ENCODE assay signal across 8 cellular contexts in genomic region chr1:43994794-43995790, GRCh38. TPM values are rescaled to one million over a fixed set of nuclear protein-coding genes. Genes with fewer than 3 reads are reported as not detected.
DNase-seq lines count a peak whose midpoint lies in the region; ATAC-seq and TF ChIP-seq lines count a peak whose summit lies in the region.

No MANE protein-coding gene starts in this region.

- H3K27ac Mint-ChIP-seq in Calu3 (ENCODE audit: unreplicated experiment) (no peak overlapping the region), H9 (peak overlapping the region in 1 of 3 experiments; percentile 55; a peak in 1 of 7 replicates)

- H3T11ph ChIP-seq in H9 (ENCODE audit: low read length): no peak overlapping the region

- no peak overlapping the region for H3K9ac ChIP-seq in H9 (ENCODE audit: extremely low read depth, insufficient read length, low read length)

- no peak overlapping the region for H4K5ac ChIP-seq in H9 (ENCODE audit: insufficient read length, low read depth, low read length)

- intact Hi-C loops in Calu3 (cut with micrococcal nuclease; ENCODE audit: unreplicated experiment): no loop called here

- no peak overlapping the region for H3K56ac ChIP-seq in H9 (ENCODE audit: insufficient read length, low read depth, low read length)

- H3K79me1 ChIP-seq in H9 (ENCODE audit: insufficient read depth, low read depth, low read length, poor library complexity, severe bottlenecking): no peaks in the 10 kb centered on the region

- H3K27me3 Mint-ChIP-seq in Calu3 (ENCODE audit: unreplicated experiment): no peaks in the 10 kb centered on the region
- H3K27me3 Mint-ChIP-seq in H9 (ENCODE audit: low read depth): peaks cover 6% of the 10 kb centered on the region

- H3K27ac ChIP-seq in H9 (ENCODE audit: insufficient read length, low read depth, low read length) (no peak overlapping the region), RWPE2 (ENCODE audit: poor library complexity, severe bottlenecking) (no peak overlapping the region)

- H3K4me1 Mint-ChIP-seq in Calu3 (ENCODE audit: low read depth, unreplicated experiment) (peaks cover 31% of the 10 kb centered on the region), H9 (peaks cover 16 to 28% of the 10 kb centered on the region in 2 experiments)

- no peaks in the 10 kb centered on the region for H3K9me3 Mint-ChIP-seq in Calu3 (ENCODE audit: low read depth, unreplicated experiment)
- H3K9me3 Mint-ChIP-seq in H9: no peaks in the 10 kb centered on the region

- DNase-seq in Calu3 (peak; percentile 46), H9 (peak; percentile 82), RWPE2 (ENCODE audit: low spot score) (no peak), hepatic stellate cell (ENCODE audit: low spot score) (peak; percentile 52)

- TF ChIP-seq CTCF in Calu3 (IDR thresholded peaks at IDR 0.05; ENCODE audit: unreplicated experiment) (no peak), H9 (conservative IDR thresholded peaks at IDR 0.05) (peak; percentile 74), RWPE2 (IDR thresholded peaks at IDR 0.05; ENCODE audit: poor library complexity, severe bottlenecking) (peak; percentile 38)

- H2AK5ac ChIP-seq in H9 (ENCODE audit: insufficient read length, low read length): no peak overlapping the region

- no TSS peak for BruUV-seq in Calu3 (replicated peaks; lab: Mats Ljungman, UMichigan)

- no peak overlapping the region for H3K4me2 ChIP-seq in H9 (ENCODE audit: insufficient read depth, insufficient read length, low read length)

- no peaks in the 10 kb centered on the region for H3K79me2 ChIP-seq in H9 (ENCODE audit: insufficient read depth, low read length)

- H2BK120ac ChIP-seq in H9 (ENCODE audit: low read depth, low read length, poor library complexity, severe bottlenecking): no peak overlapping the region

- H2AFZ ChIP-seq in H9 (ENCODE audit: low read length): no peak overlapping the region

- no peak overlapping the region; the same call in 1 of the 2 replicates for H3K14ac ChIP-seq in H9 (ENCODE audit: insufficient read depth, low read length)

- no peak overlapping the region for H2BK12ac ChIP-seq in H9 (ENCODE audit: insufficient read length, low read depth, low read length)

- peaks cover 87% of the 10 kb centered on the region for H3K36me3 Mint-ChIP-seq in Calu3 (ENCODE audit: insufficient read depth, unreplicated experiment)
- H3K36me3 Mint-ChIP-seq in H9 (ENCODE audit: insufficient read depth in 1 of 3, low read depth in 3 of 3): peaks cover 5 to 17% (median 9%) of the 10 kb centered on the region in 3 experiments; a peak in 5 of 7 replicates

- H4K91ac ChIP-seq in H9 (ENCODE audit: insufficient read length, low read depth, low read length): no peak overlapping the region

- H2BK20ac ChIP-seq in H9 (ENCODE audit: low read depth, low read length, poor library complexity, severe bottlenecking): no peak overlapping the region

- H3K4ac ChIP-seq in H9 (ENCODE audit: low read depth, low read length): no peak overlapping the region

- H3K36me3 ChIP-seq in RWPE2 (ENCODE audit: low read depth): no peaks in the 10 kb centered on the region

- H3K4me1 ChIP-seq in H9 (ENCODE audit: insufficient read depth, low read length) (no peaks in the 10 kb centered on the region), RWPE2 (ENCODE audit: insufficient read depth, poor library complexity, severe bottlenecking) (no peaks in the 10 kb centered on the region)

- H2BK15ac ChIP-seq in H9 (ENCODE audit: low read depth, low read length): no peak overlapping the region

- CTCF ChIA-PET in Calu3 (lab: Charles Lee): interaction anchor here (0.5 to 0.6 kb wide), 2 partner anchors 547 to 564 kb away, joined by 3 read pairs; no protein-coding TSS in a partner anchor

- no peak overlapping the region for H3K23ac ChIP-seq in H9 (ENCODE audit: insufficient read length, low read depth, low read length)

- H3K4me3 ChIP-seq in RWPE2 (ENCODE audit: severe bottlenecking): no peak overlapping the region

- H3K23me2 ChIP-seq in H9 (ENCODE audit: insufficient read length, low read depth, low read length, poor library complexity, severe bottlenecking): peaks cover 10% of the 10 kb centered on the region

- no peaks in the 10 kb centered on the region for H4K20me1 ChIP-seq in H9 (ENCODE audit: control insufficient read depth, insufficient read depth, insufficient read length)

- peak; percentile 8; the same call in 1 of the 3 replicates for ATAC-seq in RWPE2 (ENCODE audit: low read depth)
- ATAC-seq in GM21360 (IDR thresholded peaks at IDR 0.05; ENCODE audit: unreplicated experiment): no peak
- no peak for ATAC-seq in GM19328 (IDR thresholded peaks at IDR 0.05; ENCODE audit: unreplicated experiment)
- ATAC-seq in GM19023 (IDR thresholded peaks at IDR 0.05; ENCODE audit: unreplicated experiment): no peak
- ATAC-seq in HG03045 (IDR thresholded peaks at IDR 0.05; ENCODE audit: unreplicated experiment): no peak

- WGBS in H9 (ENCODE audit: extremely low coverage, insufficient read length, low lambda C conversion rate): no CpG with 5 or more reads among the region's 15 CpGs

- no peak overlapping the region for H4K8ac ChIP-seq in H9 (replicated peaks; ENCODE audit: insufficient read length, low read depth, low read length)

- H3K18ac ChIP-seq in H9 (ENCODE audit: insufficient read length, low read depth, low read length): no peak overlapping the region

- H3K9me3 ChIP-seq in H9 (ENCODE audit: control insufficient read depth, low read depth, low read length) (no peaks in the 10 kb centered on the region), RWPE2 (ENCODE audit: severe bottlenecking) (no peaks in the 10 kb centered on the region)

- no peak overlapping the region for H2BK5ac ChIP-seq in H9 (ENCODE audit: insufficient read length, low read length)

- H3K4me3 Mint-ChIP-seq in Calu3 (ENCODE audit: low read depth, unreplicated experiment): no peak overlapping the region
- H3K4me3 Mint-ChIP-seq in H9: peak overlapping the region in 1 of 2 experiments; percentile 58; a peak in 3 of 5 replicates

- no peaks in the 10 kb centered on the region for H3K27me3 ChIP-seq in H9 (ENCODE audit: insufficient read depth, low read length)
- H3K27me3 ChIP-seq in RWPE2 (ENCODE audit: insufficient read depth, poor library complexity, severe bottlenecking): no peaks in the 10 kb centered on the region

RNA-seq across cellular contexts. Expression of gene CCDC24, which starts 3.7 kb away (rescaled TPM):
- total RNA-seq in Calu3 (2022) (19.7 and 20.2 TPM in 2 replicates), H9 (2021) (11.8 and 12.4 TPM in 2 replicates)

RNA-seq across cellular contexts. Expression of gene B4GALT2, which starts 16.1 kb away (rescaled TPM):
- total RNA-seq in Calu3 (2022) (47.1 and 50.9 TPM in 2 replicates), H9 (2021) (70.9 and 74.0 TPM in 2 replicates)

RNA-seq across cellular contexts. Expression of gene ATP6V0B, which starts 20.3 kb away (rescaled TPM):
- total RNA-seq in Calu3 (2022) (141 and 155 TPM in 2 replicates), H9 (2021) (127 and 131 TPM in 2 replicates)

RNA-seq across cellular contexts. Expression of gene DPH2, which starts 25.3 kb away (rescaled TPM):
- total RNA-seq in Calu3 (2022) (41.2 and 43.3 TPM in 2 replicates), H9 (2021) (74.4 and 79.6 TPM in 2 replicates)

RNA-seq across cellular contexts. Expression of gene SLC6A9, which starts 36.2 kb away (rescaled TPM):
- total RNA-seq in Calu3 (2022) (18.2 and 19.5 TPM in 2 replicates), H9 (2021) (29.5 and 30.1 TPM in 2 replicates)
